Comparison of ENCODE assay signal across 11 cellular contexts in genomic region chr18:37328946-37329719, GRCh38.
A peak's percentile ranks its signal among the peaks of the same experiment; 100 is the strongest.
DNase-seq lines count a peak whose midpoint lies in the region; ATAC-seq and TF ChIP-seq lines count a peak whose summit lies in the region.
"Had no signal": no experiment of that assay in that cellular context is flagged by ENCODE, and none has a peak within 500 bp of the region (broad histone marks: within the 10 kb centered on the region; RNA-seq: fewer than 3 reads in every experiment).

No MANE protein-coding gene starts in this region.

- H3K27ac ChIP-seq in HCT116 (ENCODE audit: low read depth, low read length) = no peak overlapping the region
- H3K27ac ChIP-seq: BLaER1 treated with 17β-estradiol and CSF1 and Interleukin-3, amounts not matched to agents 10 nM and 100 nM had no signal

- ATAC-seq in HCT116 = no peak

- no peaks in the 10 kb centered on the region for H3K36me3 Mint-ChIP-seq in activated naive CD4-positive, alpha-beta T cell treated with anti-CD3 and anti-CD28 coated beads for 36 hours (ENCODE audit: low read depth)
- H3K36me3 Mint-ChIP-seq: CD4-positive, CD25-positive, alpha-beta regulatory T cell had no signal

- no peaks in the 10 kb centered on the region for H3K9me3 Mint-ChIP-seq in activated naive CD4-positive, alpha-beta T cell treated with anti-CD3 and anti-CD28 coated beads for 36 hours

- RAD21 ChIA-PET in HCT116 (lab: Charles Lee; ENCODE audit: low non-redundant PET in 1 of 2, low total read pairs in 2 of 2, uncharacterized antibody in 2 of 2, unreplicated experiment in 2 of 2) = no interaction called here

- no peaks in the 10 kb centered on the region for H3K27me3 ChIP-seq in HCT116 (ENCODE audit: insufficient read depth, low read length)
- H3K27me3 ChIP-seq: BLaER1 treated with 17β-estradiol and CSF1 and Interleukin-3, amounts not matched to agents 10 nM and 100 nM had no signal

- no TSS peak for BruUV-seq in HCT116 (replicated peaks; lab: Mats Ljungman, UMichigan)

- POLR2A ChIA-PET in HCT116 (lab: Charles Lee) = no interaction called here

- no peaks in the 10 kb centered on the region for H3K9me3 ChIP-seq in HCT116 (ENCODE audit: control insufficient read depth in 1 of 2, insufficient read depth in 1 of 2, low read depth in 1 of 2, low read length in 2 of 2)
- H3K9me3 ChIP-seq: BLaER1 treated with 17β-estradiol and CSF1 and Interleukin-3, amounts not matched to agents 10 nM and 100 nM had no signal

- H3K9ac ChIP-seq in HCT116 (ENCODE audit: low read length) = no peak overlapping the region
- H3K9ac ChIP-seq: BLaER1 treated with 17β-estradiol and CSF1 and Interleukin-3, amounts not matched to agents 10 nM and 100 nM had no signal

- no peak overlapping the region for H3K4me3 Mint-ChIP-seq in activated naive CD4-positive, alpha-beta T cell treated with anti-CD3 and anti-CD28 coated beads for 36 hours
- H3K4me3 Mint-ChIP-seq: CD4-positive, CD25-positive, alpha-beta regulatory T cell had no signal

- H2AFZ ChIP-seq in HCT116 (ENCODE audit: low read depth, low read length, poor library complexity, severe bottlenecking) = peak overlapping the region; percentile 9

- H3K4me3 ChIP-seq in HCT116 (replicated peaks in 1 of 2; ENCODE audit: low read depth in 1 of 2, low read length in 2 of 2) = no peak overlapping the region
- H3K4me3 ChIP-seq: BLaER1 treated with 17β-estradiol and CSF1 and Interleukin-3, amounts not matched to agents 10 nM and 100 nM had no signal

- H3K4me2 ChIP-seq in HCT116 (ENCODE audit: low read length) = no peak overlapping the region
- H3K4me2 ChIP-seq: BLaER1 treated with 17β-estradiol and CSF1 and Interleukin-3, amounts not matched to agents 10 nM and 100 nM had no signal

- no peaks in the 10 kb centered on the region for H3K79me2 ChIP-seq in HCT116 (ENCODE audit: insufficient read depth, low read length)

- no peaks in the 10 kb centered on the region for H3K9me2 ChIP-seq in HCT116 (ENCODE audit: insufficient read depth)

- no peaks in the 10 kb centered on the region for H3K36me3 ChIP-seq in HCT116 (ENCODE audit: control insufficient read depth in 1 of 2, insufficient read depth in 2 of 2, low read length in 2 of 2)
- H3K36me3 ChIP-seq: BLaER1 treated with 17β-estradiol and CSF1 and Interleukin-3, amounts not matched to agents 10 nM and 100 nM had no signal

- TF ChIP-seq POLR2A in HCT116 (IDR thresholded peaks at IDR 0.05; ENCODE audit: borderline replicate concordance, extremely low read depth, insufficient read depth, insufficient read length) (no peak), erythroblast (IDR thresholded peaks at IDR 0.05; ENCODE audit: low read length) (no peak)

- peaks cover 2% of the 10 kb centered on the region for H3K27me3 Mint-ChIP-seq in activated naive CD4-positive, alpha-beta T cell treated with anti-CD3 and anti-CD28 coated beads for 36 hours (ENCODE audit: low read depth)
- H3K27me3 Mint-ChIP-seq: CD4-positive, CD25-positive, alpha-beta regulatory T cell had no signal

- H4K20me1 ChIP-seq in HCT116 (ENCODE audit: insufficient read depth) = no peaks in the 10 kb centered on the region

- no peak for DNase-seq in HCT116 (ENCODE audit: low read depth, low spot score)
- DNase-seq in RPMI7951 (ENCODE audit: low read depth) = peak; percentile 12
- DNase-seq in erythroblast (lab: John Stamatoyannopoulos, UW) = peak; percentile 9 to 25
- no peak for DNase-seq in NCI-H524 treated with DMSO at 0.1 percent for 48 hours (lab: John Stamatoyannopoulos, UW)
- no peak for DNase-seq in activated naive CD4-positive, alpha-beta T cell treated with anti-CD3 and anti-CD28 coated beads for 36 hours
- no peak for DNase-seq in AML-193 (lab: John Stamatoyannopoulos, UW)
- DNase-seq in cortex of kidney (lab: John Stamatoyannopoulos, UW) = no peak
- DNase-seq: CD4-positive, CD25-positive, alpha-beta regulatory T cell; DMS 273 treated with DMSO at 0.1 percent for 48 hours; H7 had no signal

- H3K4me1 ChIP-seq in HCT116 (ENCODE audit: control insufficient read depth in 1 of 2, insufficient read depth in 2 of 2, low read length in 2 of 2) = no peaks in the 10 kb centered on the region

- no peaks in the 10 kb centered on the region for H3K4me1 Mint-ChIP-seq in activated naive CD4-positive, alpha-beta T cell treated with anti-CD3 and anti-CD28 coated beads for 36 hours (ENCODE audit: low read depth)
- H3K4me1 Mint-ChIP-seq: CD4-positive, CD25-positive, alpha-beta regulatory T cell had no signal

- CTCF ChIA-PET in HCT116 (lab: Charles Lee) = no interaction called here
- CTCF ChIA-PET in activated naive CD4-positive, alpha-beta T cell treated with anti-CD3 and anti-CD28 coated beads for 36 hours (lab: Charles Lee) = interaction anchor here (1.4 kb wide), 1 partner anchor 15 kb away, joined by 3 read pairs; no protein-coding TSS in a partner anchor

- TF ChIP-seq CTCF in HCT116 (IDR thresholded peaks at IDR 0.05 in 2 of 3, conservative IDR thresholded peaks at IDR 0.05 in 1 of 3; ENCODE audit: borderline replicate concordance in 1 of 3, insufficient read depth in 1 of 3, low read depth in 2 of 3, low read length in 2 of 3) = no peak

- intact Hi-C loops in HCT116 (cut with micrococcal nuclease) = loop anchor here (10.0 kb wide), 1 partner anchor 146 kb away; no protein-coding TSS in a partner anchor
- intact Hi-C loops in activated naive CD4-positive, alpha-beta T cell treated with anti-CD3 and anti-CD28 coated beads for 36 hours (cut with micrococcal nuclease) = no loop called here

- TF ChIP-seq RAD21 in HCT116 (IDR thresholded peaks at IDR 0.05; ENCODE audit: low read depth) = no peak

- no peak overlapping the region for H3K27ac Mint-ChIP-seq in activated naive CD4-positive, alpha-beta T cell treated with anti-CD3 and anti-CD28 coated beads for 36 hours
- H3K27ac Mint-ChIP-seq: CD4-positive, CD25-positive, alpha-beta regulatory T cell had no signal

TF ChIP-seq in HCT116, 20 proteins besides CTCF, POLR2A, EP300 and RAD21:
- TF ChIP-seq CEBPB (IDR thresholded peaks at IDR 0.05; ENCODE audit: low read depth) = no peak
- TF ChIP-seq ZNF274 (IDR thresholded peaks at IDR 0.05; ENCODE audit: low read depth, low read length) = no peak

Comparison
In these comparisons a context has a peak if more than half of its experiments do, and no peak if none do; other contexts are left out.
1. DNase-seq: peak in RPMI7951 (single experiment) and erythroblast (2 of 2); none in HCT116 (single experiment), NCI-H524 treated with DMSO at 0.1 percent for 48 hours (single experiment), activated naive CD4-positive, alpha-beta T cell treated with anti-CD3 and anti-CD28 coated beads for 36 hours (single experiment), AML-193 (0 of 2) and cortex of kidney (single experiment).